Comparison of ENCODE assay signal across 12 cellular contexts in genomic region chr3:161266731-161267150, GRCh38. TPM values are rescaled to one million over a fixed set of nuclear protein-coding genes. Genes with fewer than 3 reads are reported as not detected.
DNase-seq lines count a peak whose midpoint lies in the region; ATAC-seq and TF ChIP-seq lines count a peak whose summit lies in the region.
"Had no signal": no experiment of that assay in that cellular context is flagged by ENCODE, and none has a peak within 500 bp of the region (broad histone marks: within the 10 kb centered on the region; RNA-seq: fewer than 3 reads in every experiment).

No MANE protein-coding gene starts in this region.

- no peaks in the 10 kb centered on the region for H3K79me2 ChIP-seq in fibroblast of lung (ENCODE audit: control insufficient read depth, insufficient read depth, low read length)

- intact Hi-C loops in MCF 10A (cut with micrococcal nuclease): loop anchor here (5.0 kb wide), 1 partner anchor 44 kb away; the partner anchor contains the start of gene NMD3
- intact Hi-C loops in breast epithelium (cut with DNase I; ENCODE audit: low total_unique reads): no loop called here

- H3K27me3 Mint-ChIP-seq in MCF 10A (ENCODE audit: insufficient read depth, unreplicated experiment): no peaks in the 10 kb centered on the region

- BruUV-seq in MCF 10A (replicated peaks; lab: Mats Ljungman, UMichigan): no TSS peak

- no peaks in the 10 kb centered on the region for H4K20me1 ChIP-seq in fibroblast of lung (ENCODE audit: control insufficient read depth, extremely low read depth, insufficient read depth, low read length)
- H4K20me1 ChIP-seq: BLaER1 treated with 17β-estradiol and CSF1 and Interleukin-3, amounts not matched to agents 10 nM and 100 nM had no signal

- H3K27me3 ChIP-seq in breast epithelium (no peaks in the 10 kb centered on the region), fibroblast of lung (ENCODE audit: control insufficient read depth, insufficient read depth, low read length) (no peaks in the 10 kb centered on the region)
- H3K27me3 ChIP-seq: BLaER1 treated with 17β-estradiol and CSF1 and Interleukin-3, amounts not matched to agents 10 nM and 100 nM; neural progenitor cell; vagina had no signal

- H3K4me1 ChIP-seq in breast epithelium: no peaks in the 10 kb centered on the region
- H3K4me1 ChIP-seq in fibroblast of lung (ENCODE audit: control insufficient read depth, extremely low read depth, insufficient read depth, low read length): peaks cover 9% of the 10 kb centered on the region
- H3K4me1 ChIP-seq: neural progenitor cell, vagina had no signal

- CTCF ChIA-PET in MCF 10A (lab: Yijun Ruan, JAX): interaction anchor here (0.7 to 2.0 kb wide), 6 partner anchors 9 to 425 kb away, joined by 3 to 6 read pairs (median 3); no protein-coding TSS in a partner anchor

- H3K27ac ChIP-seq in breast epithelium: no peak overlapping the region
- peak overlapping the region; percentile 61 for H3K27ac ChIP-seq in fibroblast of lung (ENCODE audit: insufficient read depth, low read length)
- H3K27ac ChIP-seq: BLaER1 treated with 17β-estradiol and CSF1 and Interleukin-3, amounts not matched to agents 10 nM and 100 nM; neural progenitor cell; vagina had no signal

- POLR2A ChIA-PET in MCF 10A (lab: Yijun Ruan, JAX): interaction anchor here (0.6 to 1.4 kb wide), 4 partner anchors 25 to 154 kb away, joined by 3 to 5 read pairs (median 3); no protein-coding TSS in a partner anchor

- DNase-seq in MCF 10A (ENCODE audit: unreplicated experiment): peak; percentile 49
- DNase-seq in breast epithelium (ENCODE audit: low spot score in 2 of 2): no peak
- DNase-seq in RPMI7951 (ENCODE audit: low read depth): peak; percentile 45
- DNase-seq in fibroblast of lung (ENCODE audit: low read depth in 2 of 2): peak; percentile 76 to 87
- DNase-seq in cerebellar nuclear complex (lab: John Stamatoyannopoulos, UW): no peak
- no peak for DNase-seq in occipital lobe (lab: John Stamatoyannopoulos, UW)
- no peak for DNase-seq in DMS79 treated with DMSO at 0.1 percent for 48 hours (lab: John Stamatoyannopoulos, UW)
- DNase-seq: activated CD4-positive, alpha-beta T cell treated with anti-CD3 and anti-CD28 coated beads for 4 hours had no signal

- H3K4me3 ChIP-seq in breast epithelium (no peak overlapping the region), fibroblast of lung (replicated peaks in 1 of 4; ENCODE audit: control extremely low read depth in 1 of 4, insufficient read depth in 1 of 4, low read depth in 3 of 4, low read length in 4 of 4) (no peak overlapping the region)
- H3K4me3 ChIP-seq: BLaER1 treated with 17β-estradiol and CSF1 and Interleukin-3, amounts not matched to agents 10 nM and 100 nM; neural progenitor cell; vagina had no signal

- H3K36me3 Mint-ChIP-seq in MCF 10A (ENCODE audit: insufficient read depth, unreplicated experiment): peaks cover 11% of the 10 kb centered on the region

- H3K9me3 Mint-ChIP-seq in MCF 10A (ENCODE audit: unreplicated experiment): no peaks in the 10 kb centered on the region

- peak overlapping the region; percentile 49 for H3K4me2 ChIP-seq in fibroblast of lung (ENCODE audit: extremely low read depth, insufficient read depth, low read length)
- H3K4me2 ChIP-seq: BLaER1 treated with 17β-estradiol and CSF1 and Interleukin-3, amounts not matched to agents 10 nM and 100 nM; neural progenitor cell had no signal

- no peak overlapping the region for H2AFZ ChIP-seq in fibroblast of lung (ENCODE audit: low read length)
- H2AFZ ChIP-seq: neural progenitor cell had no signal

- no peak overlapping the region for H3K9ac ChIP-seq in fibroblast of lung (ENCODE audit: insufficient read depth, low read length)
- H3K9ac ChIP-seq: BLaER1 treated with 17β-estradiol and CSF1 and Interleukin-3, amounts not matched to agents 10 nM and 100 nM; neural progenitor cell had no signal

- H3K27ac Mint-ChIP-seq in MCF 10A (ENCODE audit: low read depth, unreplicated experiment): no peak overlapping the region
- H3K27ac Mint-ChIP-seq: neural progenitor cell had no signal

- H3K9me3 ChIP-seq in breast epithelium (no peaks in the 10 kb centered on the region), fibroblast of lung (ENCODE audit: control insufficient read depth, insufficient read depth, low read depth, low read length) (no peaks in the 10 kb centered on the region)
- H3K9me3 ChIP-seq: vagina had no signal

- no peak for TF ChIP-seq CTCF in MCF 10A (IDR thresholded peaks at IDR 0.05; ENCODE audit: unreplicated experiment)
- no peak for TF ChIP-seq CTCF in breast epithelium (IDR thresholded peaks at IDR 0.05)
- no peak for TF ChIP-seq CTCF in fibroblast of lung (conservative IDR thresholded peaks at IDR 0.05 in 1 of 2, IDR thresholded peaks at IDR 0.05 in 1 of 2; ENCODE audit: low read depth in 1 of 2, low read length in 2 of 2)

- TF ChIP-seq POLR2A in breast epithelium (IDR thresholded peaks at IDR 0.05): no peak

- H3K4me3 Mint-ChIP-seq in MCF 10A (ENCODE audit: unreplicated experiment): no peak overlapping the region
- H3K4me3 Mint-ChIP-seq: neural progenitor cell had no signal

- H3K36me3 ChIP-seq in breast epithelium: no peaks in the 10 kb centered on the region
- H3K36me3 ChIP-seq in fibroblast of lung (ENCODE audit: control insufficient read depth, insufficient read depth, low read length): no peaks in the 10 kb centered on the region
- H3K36me3 ChIP-seq: neural progenitor cell, vagina had no signal

- H3K4me1 Mint-ChIP-seq in MCF 10A (ENCODE audit: insufficient read depth, unreplicated experiment): peaks cover 19% of the 10 kb centered on the region
- H3K4me1 Mint-ChIP-seq: neural progenitor cell had no signal

- ATAC-seq in HG02763 (IDR thresholded peaks at IDR 0.05; ENCODE audit: unreplicated experiment): no peak

RNA-seq across cellular contexts. Expression of gene NMD3, which starts 45.6 kb away (rescaled TPM):
- total RNA-seq in MCF 10A (2022) (84.6 and 89.6 TPM in 2 replicates), breast epithelium (10 to 100 TPM; 53.3 to 69.7 (median 56.0) TPM), fibroblast of lung (98.9 and 134 TPM in 2 replicates), occipital lobe (72.2 TPM)
- 73.4 and 85.9 TPM in 2 replicates for total RNA-seq in RPMI7951 (2014; rRNA removed; shearing (Covaris generic))
- polyA plus RNA-seq in fibroblast of lung: 52.6 and 62.8 TPM in 2 replicates
- 45.7 and 49.7 TPM in 2 replicates for polyA plus RNA-seq in fibroblast of lung (2012)
- polyA minus RNA-seq in fibroblast of lung (ENCODE audit: low replicate concordance): 23.1 and 24.9 TPM in 2 replicates

Comparison
In these comparisons a context has a peak if more than half of its experiments do, and no peak if none do; other contexts are left out.
1. DNase-seq: peak in MCF 10A (single experiment), RPMI7951 (single experiment) and fibroblast of lung (2 of 2); none in breast epithelium (0 of 2), cerebellar nuclear complex (0 of 2), occipital lobe (single experiment) and DMS79 treated with DMSO at 0.1 percent for 48 hours (single experiment).